11 cellular contexts compared by ENCODE assay signal in the genomic region with DNA sequence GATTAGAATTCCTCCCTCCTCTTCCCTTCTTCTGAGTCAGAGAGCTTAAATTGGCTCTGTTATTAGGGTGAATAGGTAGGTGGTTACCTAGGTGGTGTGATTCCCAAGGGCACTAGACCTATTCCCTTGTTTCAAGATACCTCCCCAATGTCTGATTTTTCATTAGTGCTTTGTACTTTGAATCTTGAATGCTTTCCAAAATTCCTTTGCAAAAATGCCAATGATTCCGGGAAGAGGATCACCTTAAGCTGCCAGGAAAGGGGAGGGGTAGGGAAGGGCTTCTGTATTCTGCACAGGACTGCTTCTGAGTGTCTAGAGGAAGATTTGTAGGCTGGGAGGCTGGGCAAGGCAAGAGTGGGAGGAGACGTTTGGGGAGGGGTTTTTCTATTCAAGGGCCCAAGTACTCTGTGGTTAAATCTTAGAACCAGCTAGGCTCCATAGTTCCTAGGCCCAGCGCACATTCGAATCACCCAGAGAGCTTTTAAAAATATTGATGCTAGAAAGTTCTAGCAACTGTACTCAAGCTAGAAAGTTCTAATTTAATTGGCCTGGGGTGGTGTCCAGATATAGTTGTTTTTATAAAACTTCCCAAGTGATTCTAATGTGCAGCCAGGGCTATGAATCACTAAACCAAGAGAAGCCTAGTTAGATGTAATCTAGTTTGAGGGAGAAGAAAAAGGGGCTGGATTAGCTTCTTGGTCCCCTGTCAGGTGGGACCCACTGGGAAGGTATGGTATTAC. TPM values are rescaled to one million over a fixed set of nuclear protein-coding genes. Genes with fewer than 3 reads are reported as not detected.
DNase-seq lines count a peak whose midpoint lies in the region; ATAC-seq and TF ChIP-seq lines count a peak whose summit lies in the region.
"Had no signal": no experiment of that assay in that cellular context is flagged by ENCODE, and none has a peak within 500 bp of the region (broad histone marks: within the 10 kb centered on the region; RNA-seq: fewer than 3 reads in every experiment).

No MANE protein-coding gene starts in this region.

- intact Hi-C loops in left ventricle myocardium inferior (cut with micrococcal nuclease) = no loop called here
- intact Hi-C loops in Right ventricle myocardium superior (cut with DNase I) = no loop called here
- intact Hi-C loops in activated CD4-positive, alpha-beta T cell treated with anti-CD3 and anti-CD28 coated beads, Interleukin-2, amount 10 ng/mL, durations not matched to agents 24 days and 14 days (cut with micrococcal nuclease) = no loop called here

- no peak overlapping the region for H3K27ac Mint-ChIP-seq in activated CD4-positive, alpha-beta T cell treated with anti-CD3 and anti-CD28 coated beads, Interleukin-2, amount 10 ng/mL, durations not matched to agents 24 days and 14 days

- H3K36me3 ChIP-seq in left ventricle myocardium inferior (no peaks in the 10 kb centered on the region), lung (ENCODE audit: control insufficient read depth in 2 of 2, insufficient read depth in 2 of 2, low read length in 2 of 2) (no peaks in the 10 kb centered on the region)

- ATAC-seq in Right ventricle myocardium superior (ENCODE audit: poor library complexity) (no peak), lung (ENCODE audit: insufficient read depth, low FRiP score) (peak; percentile 66)

- H3K9me3 ChIP-seq in left ventricle myocardium inferior (replicated peaks) (no peaks in the 10 kb centered on the region), lung (ENCODE audit: control insufficient read depth in 2 of 2, insufficient read depth in 1 of 2, low read length in 1 of 2) (no peaks in the 10 kb centered on the region)

- peaks cover 32% of the 10 kb centered on the region for H3K4me1 ChIP-seq in left ventricle myocardium inferior
- peaks cover 7 to 8% of the 10 kb centered on the region in 2 donors for H3K4me1 ChIP-seq in lung (ENCODE audit: control insufficient read depth in 2 of 2, insufficient read depth in 2 of 2, low read length in 2 of 2)

- H3K27ac ChIP-seq in left ventricle myocardium inferior (replicated peaks) (peak overlapping the region; percentile 78), lung (ENCODE audit: low read depth in 1 of 2, low read length in 1 of 2) (peak overlapping the region in 1 of 2 donors; percentile 57)

- no peaks in the 10 kb centered on the region for H3K27me3 Mint-ChIP-seq in activated CD4-positive, alpha-beta T cell treated with anti-CD3 and anti-CD28 coated beads, Interleukin-2, amount 10 ng/mL, durations not matched to agents 24 days and 14 days
- H3K27me3 Mint-ChIP-seq: central memory CD8-positive, alpha-beta T cell had no signal

- H3K27me3 ChIP-seq in left ventricle myocardium inferior (ENCODE audit: low read depth) (no peaks in the 10 kb centered on the region), lung (ENCODE audit: control insufficient read depth, insufficient read depth) (no peaks in the 10 kb centered on the region)

- H3K9me3 Mint-ChIP-seq in activated CD4-positive, alpha-beta T cell treated with anti-CD3 and anti-CD28 coated beads, Interleukin-2, amount 10 ng/mL, durations not matched to agents 24 days and 14 days = no peaks in the 10 kb centered on the region
- H3K9me3 Mint-ChIP-seq: central memory CD8-positive, alpha-beta T cell had no signal

- no peaks in the 10 kb centered on the region for H3K36me3 Mint-ChIP-seq in activated CD4-positive, alpha-beta T cell treated with anti-CD3 and anti-CD28 coated beads, Interleukin-2, amount 10 ng/mL, durations not matched to agents 24 days and 14 days (ENCODE audit: low read depth)

- WGBS in lung, 2 donors = 40 to 63% methylated on average over 4 of the region's 4 CpGs

- H3K4me3 ChIP-seq in left ventricle myocardium inferior (no peak overlapping the region), choroid plexus epithelial cell (ENCODE audit: low read depth, low read length) (no peak overlapping the region), lung (no peak overlapping the region)

- TF ChIP-seq CTCF in left ventricle myocardium inferior (IDR thresholded peaks at IDR 0.05; ENCODE audit: borderline replicate concordance) (no peak), choroid plexus epithelial cell (conservative IDR thresholded peaks at IDR 0.05; ENCODE audit: low read depth, low read length) (no peak), lung (IDR thresholded peaks at IDR 0.05; ENCODE audit: control extremely low read depth, extremely low read depth) (no peak)

- no peak for DNase-seq in left ventricle myocardium inferior
- no peak for DNase-seq in Right ventricle myocardium superior
- peak; percentile 10 for DNase-seq in choroid plexus epithelial cell (ENCODE audit: low read depth)
- peak; percentile 60 for DNase-seq in lung (ENCODE audit: low spot score)
- DNase-seq in activated CD4-positive, alpha-beta T cell treated with anti-CD3 and anti-CD28 coated beads, Interleukin-2, amount 10 ng/mL, durations not matched to agents 24 days and 14 days = no peak
- DNase-seq in mucosa of gallbladder (ENCODE audit: low spot score) = no peak
- no peak for DNase-seq in NCI-H1930 (lab: John Stamatoyannopoulos, UW)
- no peak for DNase-seq in DMS79 treated with DMSO at 0.1 percent for 48 hours (lab: John Stamatoyannopoulos, UW)
- DNase-seq: Kasumi-1, posterior cingulate gyrus had no signal

- no peak overlapping the region for H3K4me3 Mint-ChIP-seq in activated CD4-positive, alpha-beta T cell treated with anti-CD3 and anti-CD28 coated beads, Interleukin-2, amount 10 ng/mL, durations not matched to agents 24 days and 14 days
- H3K4me3 Mint-ChIP-seq: central memory CD8-positive, alpha-beta T cell had no signal

- H3K4me1 Mint-ChIP-seq in activated CD4-positive, alpha-beta T cell treated with anti-CD3 and anti-CD28 coated beads, Interleukin-2, amount 10 ng/mL, durations not matched to agents 24 days and 14 days = peaks cover 13% of the 10 kb centered on the region
- H3K4me1 Mint-ChIP-seq: central memory CD8-positive, alpha-beta T cell had no signal

RNA-seq across cellular contexts. Expression of a gene that starts 24.2 kb away (rescaled TPM):
- total RNA-seq in left ventricle myocardium inferior (107 TPM), Right ventricle myocardium superior (97.6 TPM), lung (100 to 1,000 TPM; 228 to 399 TPM), mucosa of gallbladder (138 TPM)
- polyA plus RNA-seq in lung = 100 to 1,000 TPM; 168 to 371 TPM
- total RNA-seq in activated CD4-positive, alpha-beta T cell treated with anti-CD3 and anti-CD28 coated beads, Interleukin-2, amount 10 ng/mL, durations not matched to agents 24 days and 14 days = 480 and 482 TPM in 2 replicates

Comparison
In these comparisons a context has a peak if more than half of its experiments do, and no peak if none do; other contexts are left out.
1. DNase-seq: peak in choroid plexus epithelial cell (single experiment) and lung (single experiment); none in left ventricle myocardium inferior (single experiment), Right ventricle myocardium superior (single experiment), activated CD4-positive, alpha-beta T cell treated with anti-CD3 and anti-CD28 coated beads, Interleukin-2, amount 10 ng/mL, durations not matched to agents 24 days and 14 days (single experiment), mucosa of gallbladder (single experiment), NCI-H1930 (0 of 2) and DMS79 treated with DMSO at 0.1 percent for 48 hours (single experiment).